ENCODE assay signal across 8 cellular contexts in the genomic region with DNA sequence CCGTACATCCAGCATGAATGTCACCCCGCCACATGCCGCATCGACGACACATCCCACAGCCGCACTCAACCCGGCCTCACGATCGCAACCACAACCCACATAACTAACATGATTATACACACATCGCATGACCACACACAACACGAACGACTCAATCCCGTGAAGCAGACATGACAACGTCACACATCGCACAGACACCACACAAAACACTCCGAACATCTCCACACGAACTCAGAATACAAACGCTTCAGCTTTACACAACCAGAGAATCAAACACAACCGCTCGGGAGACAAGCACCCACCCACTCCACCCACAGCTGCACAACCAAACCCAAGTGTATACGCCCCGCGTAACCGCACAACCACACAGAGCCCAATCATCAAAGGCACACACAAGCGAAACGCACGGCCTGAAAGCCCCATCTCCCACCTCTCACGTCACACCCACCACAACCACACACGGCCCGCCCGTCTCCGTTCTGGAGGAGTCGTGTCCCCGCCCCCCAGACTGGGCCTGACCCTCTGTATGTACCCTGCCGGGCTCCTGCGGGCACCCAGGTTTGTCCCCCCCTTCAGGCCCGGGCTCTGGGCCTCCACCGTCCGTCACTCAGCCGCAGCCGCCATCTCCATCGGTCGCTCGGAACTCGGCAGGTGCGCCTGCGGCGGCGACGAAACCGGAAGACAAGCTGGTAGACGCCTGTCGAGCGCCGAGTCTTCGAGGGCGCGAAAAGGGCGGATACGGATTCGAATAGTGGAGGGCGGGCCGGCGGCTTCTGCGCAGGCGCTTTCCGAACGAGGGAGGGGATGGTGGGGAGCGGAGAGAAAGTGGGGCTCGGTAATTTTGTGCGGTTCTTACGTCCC. TPM values are rescaled to one million over a fixed set of nuclear protein-coding genes. Genes with fewer than 3 reads are reported as not detected.
DNase-seq lines count a peak whose midpoint lies in the region; ATAC-seq and TF ChIP-seq lines count a peak whose summit lies in the region.

A gene (minus strand): TSS at position 646 of the 861 bp plus-strand sequence. CDS start 3,028 bp downstream, outside the sequence.

- intact Hi-C loops in left lung (cut with DNase I): no loop called here

- peaks cover 0 to 27% of the 10 kb centered on the region in 2 donors for H3K36me3 ChIP-seq in left lung

- H3K27ac ChIP-seq in left lung: peak within 1 kb of the TSS; percentile 84

- no peak for TF ChIP-seq CTCF in left lung (IDR thresholded peaks at IDR 0.05)

- no peaks in the 10 kb centered on the region for H3K27me3 ChIP-seq in left lung

- ATAC-seq in GM19328 (IDR thresholded peaks at IDR 0.05; ENCODE audit: unreplicated experiment) (peak; percentile 90), HG03469 (IDR thresholded peaks at IDR 0.05; ENCODE audit: unreplicated experiment) (peak; percentile 74), left lung (peak; percentile 93)

- peak; percentile 52 to 95 (median 92) for DNase-seq in C1 segment of cervical spinal cord (lab: John Stamatoyannopoulos, UW)
- DNase-seq in NCI-H748 treated with DMSO at 0.1 percent for 48 hours (lab: John Stamatoyannopoulos, UW): peak; percentile 66
- DNase-seq in activated CD4-positive, alpha-beta T cell treated with anti-CD3 and anti-CD28 coated beads, Interleukin-2, amount 50 U/mL, for 24 hours (ENCODE audit: low read depth in 1 of 2, low spot score in 1 of 2): peak; percentile 90 to 95
- DNase-seq in dermis blood vessel endothelial cell: peak; percentile 96
- peak; percentile 97 to 100 for DNase-seq in left lung
- DNase-seq in stimulated activated CD4-positive, alpha-beta T cell treated with anti-CD3 and anti-CD28 coated beads, Interleukin-2, amount 100 ng/mL, for 4 hours (ENCODE audit: low read depth): peak; percentile 90

- no peaks in the 10 kb centered on the region for H3K9me3 ChIP-seq in left lung

- peak within 1 kb of the TSS; percentile 61 to 81 for H3K4me3 ChIP-seq in left lung

- H3K4me1 ChIP-seq in left lung: peaks cover 7 to 43% of the 10 kb centered on the region in 2 donors

RNA-seq across cellular contexts. Expression of the gene that starts here (rescaled TPM):
- total RNA-seq in dermis blood vessel endothelial cell (25.4 and 28.2 TPM in 2 replicates), left lung (10 to 100 TPM; 24.5 to 24.9 TPM)

Comparison
In these comparisons a context has a peak if more than half of its experiments do, and no peak if none do; other contexts are left out.
1. Peak in every context shown above with its lines: DNase-seq, ATAC-seq, H3K4me3 ChIP-seq and H3K27ac ChIP-seq.